ENCODE assay signal across 8 cellular contexts in the genomic region with DNA sequence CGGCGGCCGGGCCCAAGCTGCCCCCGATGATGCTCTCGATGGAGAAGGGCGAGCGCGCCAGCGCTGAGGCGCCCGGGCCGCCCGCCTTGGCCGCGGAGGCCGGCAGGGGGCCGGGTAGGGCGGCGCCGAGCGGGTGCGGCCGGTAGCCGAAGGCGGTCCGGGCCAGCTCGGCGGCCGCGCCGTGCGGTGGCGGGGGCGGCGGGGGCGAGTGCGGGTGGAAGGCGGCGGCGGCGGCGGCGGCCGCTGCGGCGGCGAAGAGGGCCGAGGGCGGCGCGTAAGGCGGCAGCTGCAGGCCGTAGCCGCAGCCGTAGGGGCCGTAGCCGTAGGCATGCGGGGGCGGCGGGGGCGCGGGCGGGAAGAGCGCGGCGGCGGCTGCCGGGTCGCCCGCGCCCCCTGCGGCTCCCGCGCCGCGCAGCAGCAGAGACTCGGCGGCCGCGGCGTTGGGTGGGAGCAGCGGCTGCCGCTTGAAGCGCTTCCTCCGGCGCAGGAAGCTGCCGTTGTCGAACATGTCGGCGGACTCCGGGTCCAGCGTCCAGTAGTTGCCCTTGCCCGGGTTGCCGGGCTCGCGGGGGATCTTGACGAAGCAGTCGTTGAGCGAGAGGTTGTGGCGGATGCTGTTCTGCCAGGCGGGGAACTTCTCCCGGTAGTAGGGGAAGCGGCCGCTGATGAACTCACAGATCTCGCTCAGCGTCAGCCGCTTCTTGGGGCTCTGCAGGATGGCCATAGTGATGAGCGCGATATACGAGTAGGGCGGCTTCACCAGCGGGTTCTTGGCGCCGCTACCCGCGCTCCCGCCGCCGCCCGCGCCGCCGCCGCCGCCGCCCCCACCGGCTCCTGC. TPM values are rescaled to one million over a fixed set of nuclear protein-coding genes. Genes with fewer than 3 reads are reported as not detected.
DNase-seq lines count a peak whose midpoint lies in the region; ATAC-seq, FAIRE-seq and TF ChIP-seq lines count a peak whose summit lies in the region.

No MANE protein-coding gene starts in this region.

- H3K27me3 ChIP-seq in KMS-11 (ENCODE audit: insufficient read depth, low read depth) = peaks cover 24% of the 10 kb centered on the region
- peaks cover 68 to 88% of the 10 kb centered on the region in 2 experiments for H3K27me3 ChIP-seq in endothelial cell of umbilical vein (ENCODE audit: control insufficient read depth in 2 of 2, insufficient read depth in 2 of 2, low read length in 2 of 2)

- DNase-seq in NOMO-1 treated with DMSO at 0.1 percent for 48 hours (lab: John Stamatoyannopoulos, UW; ENCODE audit: unreplicated experiment) (peak; percentile 39), NOMO-1 treated with dmso at 0.1 percent for 144 hours (lab: John Stamatoyannopoulos, UW; ENCODE audit: unreplicated experiment) (no peak), endothelial cell of umbilical vein (ENCODE audit: low read depth, low spot score) (peak; percentile 41), DMS79 (lab: John Stamatoyannopoulos, UW) (no peak), HPDE6-E6E7 (ENCODE audit: extremely low spot score) (no peak)
- peak; percentile 65 for DNase-seq in natural killer cell treated with Interleukin-12 subunit alpha and Interleukin-12 subunit beta and Interleukin-15 and Interleukin-18, amount 100 ng/mL, for 72 hours (ENCODE audit: low spot score)

- H2AFZ ChIP-seq in KMS-11 (ENCODE audit: low read depth) = peak overlapping the region; percentile 67; the same call in 1 of the 2 replicates
- H2AFZ ChIP-seq in endothelial cell of umbilical vein (ENCODE audit: low read depth, low read length) = peak overlapping the region; percentile 70

- H3K79me2 ChIP-seq in KMS-11 (ENCODE audit: insufficient read depth, low read depth) (peaks cover 22% of the 10 kb centered on the region), endothelial cell of umbilical vein (ENCODE audit: control insufficient read depth, insufficient read depth, low read length) (no peaks in the 10 kb centered on the region)

- H3K27me3 Mint-ChIP-seq in natural killer cell treated with Interleukin-12 subunit alpha and Interleukin-12 subunit beta and Interleukin-15 and Interleukin-18, amount 100 ng/mL, for 72 hours = peaks cover 39 to 53% of the 10 kb centered on the region in 2 donors

- H3K4me3 Mint-ChIP-seq in natural killer cell treated with Interleukin-12 subunit alpha and Interleukin-12 subunit beta and Interleukin-15 and Interleukin-18, amount 100 ng/mL, for 72 hours = peak overlapping the region; percentile 86

- no peak for TF ChIP-seq CTCF in KMS-11 (conservative IDR thresholded peaks at IDR 0.05; ENCODE audit: low read depth, low read length)
- no peak for TF ChIP-seq CTCF in endothelial cell of umbilical vein (IDR thresholded peaks at IDR 0.05; ENCODE audit: extremely low read depth in 1 of 2, insufficient read depth in 1 of 2, low read depth in 1 of 2, low read length in 2 of 2)

- peak overlapping the region; percentile 58; the same call in 1 of the 2 replicates for H3K9ac ChIP-seq in KMS-11
- no peak overlapping the region for H3K9ac ChIP-seq in endothelial cell of umbilical vein (replicated peaks; ENCODE audit: extremely low read depth, insufficient read depth, low read length)

- peak; percentile 46 to 51 for ATAC-seq in activated CD4-positive, CD25-positive, alpha-beta regulatory T cell treated with anti-CD3 and anti-CD28 coated beads, Interleukin-2, amount 50 U/mL, for 24 hours
- ATAC-seq in natural killer cell treated with Interleukin-12 subunit alpha and Interleukin-12 subunit beta and Interleukin-15 and Interleukin-18, amount 100 ng/mL, for 72 hours = peak; percentile 59 to 71

- H3K27ac ChIP-seq in KMS-11 = peak overlapping the region; percentile 69
- H3K27ac ChIP-seq in endothelial cell of umbilical vein (ENCODE audit: insufficient read depth, low read depth, low read length) = no peak overlapping the region

- TF ChIP-seq POLR2A in endothelial cell of umbilical vein (IDR thresholded peaks at IDR 0.05; ENCODE audit: low read depth, low read length) = no peak

- no peaks in the 10 kb centered on the region for H3K9me3 ChIP-seq in endothelial cell of umbilical vein (replicated peaks; ENCODE audit: control insufficient read depth, insufficient read depth, low read length)

- H3K4me1 Mint-ChIP-seq in natural killer cell treated with Interleukin-12 subunit alpha and Interleukin-12 subunit beta and Interleukin-15 and Interleukin-18, amount 100 ng/mL, for 72 hours (ENCODE audit: low read depth in 2 of 2) = peaks cover 14 to 16% of the 10 kb centered on the region in 2 donors

- no TSS peak for BruUV-seq in endothelial cell of umbilical vein (replicated peaks; lab: Mats Ljungman, UMichigan)

- POLR2A ChIA-PET in endothelial cell of umbilical vein (lab: Charles Lee) = no interaction called here

- dilution Hi-C loops in endothelial cell of umbilical vein (cut with MboI; ENCODE audit: extremely low pct_ligation_motif_present, low sequenced_read_pairs) = no loop called here

- H3K36me3 ChIP-seq in KMS-11 (ENCODE audit: insufficient read depth) = no peaks in the 10 kb centered on the region
- no peaks in the 10 kb centered on the region for H3K36me3 ChIP-seq in endothelial cell of umbilical vein (ENCODE audit: control insufficient read depth in 2 of 2, extremely low read depth in 1 of 2, insufficient read depth in 2 of 2, low read length in 2 of 2)

- CTCF ChIA-PET in endothelial cell of umbilical vein (lab: Charles Lee) = interaction anchor here (0.7 to 5.4 kb wide), 12 partner anchors 14 to 246 kb away, joined by 3 to 277 read pairs (median 3); no protein-coding TSS in a partner anchor

- no peak overlapping the region for H3K4me3 ChIP-seq in KMS-11 (IDR thresholded peaks at IDR 0.05; ENCODE audit: insufficient read depth, low read depth, low read length)
- H3K4me3 ChIP-seq in endothelial cell of umbilical vein (replicated peaks in 1 of 3; ENCODE audit: insufficient read depth in 1 of 3, low read depth in 1 of 3, low read length in 3 of 3) = peak overlapping the region in 1 of 3 experiments; percentile 33

- H3K36me3 Mint-ChIP-seq in natural killer cell treated with Interleukin-12 subunit alpha and Interleukin-12 subunit beta and Interleukin-15 and Interleukin-18, amount 100 ng/mL, for 72 hours = peaks cover 15% of the 10 kb centered on the region

- H4K20me1 ChIP-seq in KMS-11 (ENCODE audit: insufficient read depth) = no peaks in the 10 kb centered on the region
- no peaks in the 10 kb centered on the region for H4K20me1 ChIP-seq in endothelial cell of umbilical vein (replicated peaks; ENCODE audit: control insufficient read depth, extremely low read depth, insufficient read depth, low read length)

- no peaks in the 10 kb centered on the region for H3K9me1 ChIP-seq in endothelial cell of umbilical vein (replicated peaks; ENCODE audit: control insufficient read depth, extremely low read depth, insufficient read depth, low read length)

- intact Hi-C loops in endothelial cell of umbilical vein (cut with micrococcal nuclease) = loop anchor here (2.0 kb wide), 1 partner anchor 77 kb away; no protein-coding TSS in a partner anchor

- H3K9me3 Mint-ChIP-seq in natural killer cell treated with Interleukin-12 subunit alpha and Interleukin-12 subunit beta and Interleukin-15 and Interleukin-18, amount 100 ng/mL, for 72 hours = no peaks in the 10 kb centered on the region

- H3K4me1 ChIP-seq in KMS-11 (ENCODE audit: low read depth, poor library complexity, severe bottlenecking) (peaks cover 35% of the 10 kb centered on the region), endothelial cell of umbilical vein (ENCODE audit: control insufficient read depth, extremely low read depth, insufficient read depth, low read length) (peaks cover 7% of the 10 kb centered on the region)

- no peak for FAIRE-seq in endothelial cell of umbilical vein (lab: Jason Lieb, UNC)

- peak overlapping the region; percentile 31 to 57 for H3K27ac Mint-ChIP-seq in natural killer cell treated with Interleukin-12 subunit alpha and Interleukin-12 subunit beta and Interleukin-15 and Interleukin-18, amount 100 ng/mL, for 72 hours

- no peak overlapping the region for H3K4me2 ChIP-seq in KMS-11
- peak overlapping the region; percentile 28 for H3K4me2 ChIP-seq in endothelial cell of umbilical vein (ENCODE audit: insufficient read depth, low read length)

TF ChIP-seq in endothelial cell of umbilical vein, 7 proteins besides CTCF, POLR2A, EP300 and RAD21:
- TF ChIP-seq POLR2AphosphoS5 (IDR thresholded peaks at IDR 0.05; ENCODE audit: insufficient read depth, low read depth, low read length) = no peak
- TF ChIP-seq EZH2 (IDR thresholded peaks at IDR 0.05; ENCODE audit: borderline replicate concordance, low read depth, low read length, severe bottlenecking) = peak; percentile 23
- TF ChIP-seq MYC (IDR thresholded peaks at IDR 0.05; ENCODE audit: low read depth, low read length) = no peak
- TF ChIP-seq JUN (IDR thresholded peaks at IDR 0.05; ENCODE audit: borderline replicate concordance, insufficient read depth, insufficient read length, low read depth) = no peak

RNA-seq across cellular contexts. Expression of gene FOXD1, which starts 1.1 kb away (rescaled TPM):
- 0.14 and 0.20 TPM in 2 replicates for total RNA-seq in endothelial cell of umbilical vein
- 0.06 TPM in 1 of 2 replicates, not detected in the other for polyA plus RNA-seq in endothelial cell of umbilical vein
- not detected in 2 replicates for polyA plus RNA-seq in endothelial cell of umbilical vein (2011; cell fraction: cytosol; rRNA removed)
- not detected in 2 replicates for polyA plus RNA-seq in endothelial cell of umbilical vein (2011; cell fraction: nucleus; rRNA removed)
- polyA plus RNA-seq in endothelial cell of umbilical vein (2012) = not detected in 2 replicates
- not detected in 2 replicates for polyA minus RNA-seq in endothelial cell of umbilical vein
- not detected for polyA minus RNA-seq in endothelial cell of umbilical vein (2011; cell fraction: cytosol; rRNA and poly(A)+ RNA removed)
- not detected in 2 replicates for polyA minus RNA-seq in endothelial cell of umbilical vein (2011; cell fraction: nucleus; rRNA and poly(A)+ RNA removed)
- total RNA-seq in natural killer cell treated with Interleukin-12 subunit alpha and Interleukin-12 subunit beta and Interleukin-15 and Interleukin-18, amount 100 ng/mL, for 72 hours = 1 to 10 TPM; 1.5 to 2.0 TPM

RNA-seq across cellular contexts. Expression of gene BTF3, which starts 50.8 kb away (rescaled TPM):
- 632 and 637 TPM in 2 replicates for total RNA-seq in endothelial cell of umbilical vein
- 220 and 325 TPM in 2 replicates for polyA plus RNA-seq in endothelial cell of umbilical vein
- polyA plus RNA-seq in endothelial cell of umbilical vein (2011; cell fraction: cytosol; rRNA removed) = 503 and 568 TPM in 2 replicates
- 168 and 211 TPM in 2 replicates for polyA plus RNA-seq in endothelial cell of umbilical vein (2011; cell fraction: nucleus; rRNA removed)
- 726 and 859 TPM in 2 replicates for polyA plus RNA-seq in endothelial cell of umbilical vein (2012)
- polyA minus RNA-seq in endothelial cell of umbilical vein = 207 and 247 TPM in 2 replicates
- 397 TPM for polyA minus RNA-seq in endothelial cell of umbilical vein (2011; cell fraction: cytosol; rRNA and poly(A)+ RNA removed)
- polyA minus RNA-seq in endothelial cell of umbilical vein (2011; cell fraction: nucleus; rRNA and poly(A)+ RNA removed) = 61.1 and 66.3 TPM in 2 replicates
- 100 to 1,000 TPM; 426 to 537 TPM for total RNA-seq in natural killer cell treated with Interleukin-12 subunit alpha and Interleukin-12 subunit beta and Interleukin-15 and Interleukin-18, amount 100 ng/mL, for 72 hours

Comparison
In these comparisons a context has a peak if more than half of its experiments do, and no peak if none do; other contexts are left out.
1. DNase-seq: peak in NOMO-1 treated with DMSO at 0.1 percent for 48 hours (single experiment), endothelial cell of umbilical vein (single experiment) and natural killer cell treated with Interleukin-12 subunit alpha and Interleukin-12 subunit beta and Interleukin-15 and Interleukin-18, amount 100 ng/mL, for 72 hours (single experiment); none in NOMO-1 treated with dmso at 0.1 percent for 144 hours (single experiment), DMS79 (single experiment) and HPDE6-E6E7 (single experiment).